ENCODE assay signal across 26 cellular contexts in genomic region chr16:17445421-17445820, GRCh38.
"Had no signal": no experiment of that assay in that cellular context is flagged by ENCODE, and none has a peak within 500 bp of the region (broad histone marks: within the 10 kb centered on the region; RNA-seq: fewer than 3 reads in every experiment).

No MANE protein-coding gene starts in this region.

- ATAC-seq: activated CD4-positive, alpha-beta T cell treated with anti-CD3 and anti-CD28 coated beads for 36 hours; activated T-cell treated with anti-CD3 and anti-CD28 coated beads, Interleukin-2, amount 50 U/mL, for 72 hours; Panc1; Right ventricle myocardium inferior; T-cell had no signal

- DNase-seq: activated CD4-positive, alpha-beta T cell treated with anti-CD3 and anti-CD28 coated beads for 36 hours; activated CD8-positive, alpha-beta memory T cell treated with anti-CD3 and anti-CD28 coated beads for 24 hours; activated gamma-delta T cell treated with Interleukin-2 at 50 U/mL for 16 hours; activated T-cell treated with anti-CD3 and anti-CD28 coated beads, Interleukin-2, amount 50 U/mL, for 72 hours; aorta; caudate nucleus; Kasumi-1; KBM-7; NCI-H1048; NCI-H146; NCI-H187 treated with DMSO at 0.1 percent for 48 hours; NCI-H2081 treated with DMSO at 0.1 percent for 48 hours; NCI-H345; NCI-H510A; NCI-H526 treated with DMSO at 0.1 percent for 48 hours; NK-92 treated with Interleukin-12 subunit alpha and Interleukin-12 subunit beta, amount 100 ng/mL, for 24 hours; OCI-M1; RPMI8226; T-cell had no signal

- H3K27me3 Mint-ChIP-seq: activated CD4-positive, alpha-beta T cell treated with anti-CD3 and anti-CD28 coated beads for 36 hours; activated naive CD4-positive, alpha-beta T cell treated with anti-CD3 and anti-CD28 coated beads, Interleukin-2, amount 50 U/mL, for 24 hours; T-cell had no signal

- H3K4me3 ChIP-seq: breast epithelium, SK-N-MC had no signal

- H3K27me3 ChIP-seq: breast epithelium had no signal

- H3K9me3 Mint-ChIP-seq: activated naive CD4-positive, alpha-beta T cell treated with anti-CD3 and anti-CD28 coated beads, Interleukin-2, amount 50 U/mL, for 24 hours; activated T-cell treated with anti-CD3 and anti-CD28 coated beads, Interleukin-2, amount 50 U/mL, for 72 hours; activated T-helper 2 cell treated with anti-CD3 and anti-CD28 coated beads, Interferon-gamma antibody, Interleukin-2, Interleukin-4, amounts not matched to agents 10 μg/mL and 5 μg/mL and 100 μg/mL, durations not matched to agents 14 hours and 24 hours and 36 hours had no signal

- H3K36me3 ChIP-seq: breast epithelium had no signal

- H3K9me3 ChIP-seq: breast epithelium had no signal

- H3K4me1 ChIP-seq: breast epithelium had no signal

- H3K27ac Mint-ChIP-seq: activated CD4-positive, alpha-beta T cell treated with anti-CD3 and anti-CD28 coated beads for 36 hours; activated naive CD4-positive, alpha-beta T cell treated with anti-CD3 and anti-CD28 coated beads, Interleukin-2, amount 50 U/mL, for 24 hours; activated T-helper 2 cell treated with anti-CD3 and anti-CD28 coated beads, Interferon-gamma antibody, Interleukin-2, Interleukin-4, amounts not matched to agents 10 μg/mL and 5 μg/mL and 100 μg/mL, durations not matched to agents 14 hours and 24 hours and 36 hours; T-cell had no signal

- H3K4me3 Mint-ChIP-seq: activated CD4-positive, alpha-beta T cell treated with anti-CD3 and anti-CD28 coated beads for 36 hours; activated naive CD4-positive, alpha-beta T cell treated with anti-CD3 and anti-CD28 coated beads, Interleukin-2, amount 50 U/mL, for 24 hours; activated T-cell treated with anti-CD3 and anti-CD28 coated beads, Interleukin-2, amount 50 U/mL, for 72 hours; T-cell had no signal

- H3K27ac ChIP-seq: breast epithelium, SK-N-MC, VCaP had no signal
